10 cellular contexts compared by ENCODE assay signal in genomic region chr3:184333700-184334099, GRCh38. TPM values are rescaled to one million over a fixed set of nuclear protein-coding genes. Genes with fewer than 3 reads are reported as not detected.
DNase-seq lines count a peak whose midpoint lies in the region; ATAC-seq and TF ChIP-seq lines count a peak whose summit lies in the region.
"Had no signal": no experiment of that assay in that cellular context is flagged by ENCODE, and none has a peak within 500 bp of the region (broad histone marks: within the 10 kb centered on the region; RNA-seq: fewer than 3 reads in every experiment).

No MANE protein-coding gene starts in this region.

- no peaks in the 10 kb centered on the region for H3K9me3 ChIP-seq in cardiac muscle cell (ENCODE audit: low read depth)
- H3K9me3 ChIP-seq in ascending aorta: no peaks in the 10 kb centered on the region
- H3K9me3 ChIP-seq in muscle layer of duodenum (ENCODE audit: control insufficient read depth in 1 of 2, low read length in 2 of 2): no peaks in the 10 kb centered on the region
- H3K9me3 ChIP-seq in vagina: no peaks in the 10 kb centered on the region

- H3K36me3 ChIP-seq in cardiac muscle cell: peaks cover 53% of the 10 kb centered on the region
- peaks cover 59 to 65% of the 10 kb centered on the region in 2 donors for H3K36me3 ChIP-seq in ascending aorta
- peaks cover 55 to 65% of the 10 kb centered on the region in 2 donors for H3K36me3 ChIP-seq in muscle layer of duodenum (ENCODE audit: control insufficient read depth in 1 of 2, insufficient read depth in 2 of 2, low read length in 2 of 2)
- peaks cover 0 to 63% of the 10 kb centered on the region in 2 donors for H3K36me3 ChIP-seq in vagina

- TF ChIP-seq CTCF in cardiac muscle cell (IDR thresholded peaks at IDR 0.05; ENCODE audit: low read depth, low read length) (no peak), ascending aorta (IDR thresholded peaks at IDR 0.05) (no peak), vagina (IDR thresholded peaks at IDR 0.05) (no peak)

- H3K27me3 ChIP-seq in cardiac muscle cell (no peaks in the 10 kb centered on the region), ascending aorta (no peaks in the 10 kb centered on the region), muscle layer of duodenum (ENCODE audit: low read depth, low read length) (no peaks in the 10 kb centered on the region), vagina (no peaks in the 10 kb centered on the region)

- H3K4me3 ChIP-seq in cardiac muscle cell (no peak overlapping the region), ascending aorta (no peak overlapping the region), muscle layer of duodenum (ENCODE audit: low read depth in 1 of 2, low read length in 2 of 2) (no peak overlapping the region), vagina (no peak overlapping the region)

- intact Hi-C loops in cardiac septum (cut with DNase I): no loop called here
- intact Hi-C loops in ascending aorta (cut with DNase I): loop anchor here (2.0 to 10.0 kb wide), 2 partner anchors 35 to 699 kb away; partner anchors contain the start of genes KLHL24 and PSMD2
- intact Hi-C loops in vagina (cut with DNase I): loop anchor here (10.0 kb wide), 1 partner anchor 149 kb away; the partner anchor contains the start of gene ABCF3

- DNase-seq in cardiac muscle cell (ENCODE audit: low read depth in 1 of 2, low spot score in 1 of 2) (no peak), cardiac septum (ENCODE audit: low spot score) (no peak), ascending aorta (ENCODE audit: low spot score in 2 of 2) (no peak), vagina (ENCODE audit: extremely low spot score in 2 of 2) (no peak), DMS 273 (lab: John Stamatoyannopoulos, UW; ENCODE audit: unreplicated experiment) (no peak)
- DNase-seq: activated CD4-positive, CD25-positive, alpha-beta regulatory T cell treated with anti-CD3 and anti-CD28 coated beads, Interleukin-2, amount 50 U/mL, for 72 hours; NCI-H187 treated with DMSO at 0.1 percent for 48 hours had no signal

- peak overlapping the region; percentile 12 for H3K27ac ChIP-seq in cardiac muscle cell
- peak overlapping the region; percentile 17 to 97 for H3K27ac ChIP-seq in ascending aorta
- peak overlapping the region; percentile 39 for H3K27ac ChIP-seq in muscle layer of duodenum (ENCODE audit: low read length)
- H3K27ac ChIP-seq in vagina: peak overlapping the region; percentile 0

- TF ChIP-seq POLR2A in vagina (IDR thresholded peaks at IDR 0.05): no peak

- peaks cover under 1% of the 10 kb centered on the region for H3K4me1 ChIP-seq in cardiac muscle cell (ENCODE audit: low read depth)
- H3K4me1 ChIP-seq in ascending aorta: peaks cover 0 to 5% of the 10 kb centered on the region in 2 donors
- peaks cover 9 to 26% of the 10 kb centered on the region in 2 donors for H3K4me1 ChIP-seq in muscle layer of duodenum (ENCODE audit: control insufficient read depth in 1 of 2, insufficient read depth in 2 of 2, low read length in 2 of 2)
- H3K4me1 ChIP-seq in vagina: peaks cover 37% of the 10 kb centered on the region

- no peak for ATAC-seq in HG03196 (IDR thresholded peaks at IDR 0.05; ENCODE audit: unreplicated experiment)
- ATAC-seq in HG03139 (IDR thresholded peaks at IDR 0.05; ENCODE audit: unreplicated experiment): no peak

RNA-seq across cellular contexts. Expression of gene FAM131A, which starts 3.7 kb away (rescaled TPM):
- total RNA-seq in cardiac muscle cell (22.1 and 34.3 TPM in 2 replicates), cardiac septum (43.3 TPM), ascending aorta (47.7 TPM), vagina (28.5 TPM)
- polyA plus RNA-seq in cardiac muscle cell: 9.6 and 16.0 TPM in 2 replicates

RNA-seq across cellular contexts. Expression of gene EIF4G1, which starts 19.3 kb away (rescaled TPM):
- total RNA-seq in cardiac muscle cell (269 and 275 TPM in 2 replicates), cardiac septum (284 TPM), ascending aorta (192 TPM), vagina (207 TPM)
- 166 and 184 TPM in 2 replicates for polyA plus RNA-seq in cardiac muscle cell

RNA-seq across cellular contexts. Expression of gene CLCN2, which starts 27.7 kb away (rescaled TPM):
- total RNA-seq in cardiac muscle cell (13.1 and 18.4 TPM in 2 replicates), cardiac septum (3.1 TPM), ascending aorta (31.2 TPM), vagina (8.1 TPM)
- 10.3 and 12.3 TPM in 2 replicates for polyA plus RNA-seq in cardiac muscle cell

RNA-seq across cellular contexts. Expression of gene POLR2H, which starts 27.8 kb away (rescaled TPM):
- total RNA-seq in cardiac muscle cell: 112 and 122 TPM in 2 replicates
- 96.2 and 107 TPM in 2 replicates for polyA plus RNA-seq in cardiac muscle cell
- total RNA-seq in cardiac septum: 23.2 TPM
- 26.0 TPM for total RNA-seq in ascending aorta
- 64.3 TPM for total RNA-seq in vagina

RNA-seq across cellular contexts. Expression of gene PSMD2, which starts 34.7 kb away (rescaled TPM):
- 314 and 456 TPM in 2 replicates for total RNA-seq in cardiac muscle cell
- polyA plus RNA-seq in cardiac muscle cell: 390 and 464 TPM in 2 replicates
- total RNA-seq in cardiac septum: 217 TPM
- 151 TPM for total RNA-seq in ascending aorta
- 108 TPM for total RNA-seq in vagina

Comparison
In these comparisons a context has a peak if more than half of its experiments do, and no peak if none do; other contexts are left out.
1. H3K27ac ChIP-seq: peak in every context shown above with its lines; median percentile 57 in ascending aorta; 39 in muscle layer of duodenum; 12 in cardiac muscle cell; 0 in vagina.